ENCODE assay signal across 27 cellular contexts in the genomic region with DNA sequence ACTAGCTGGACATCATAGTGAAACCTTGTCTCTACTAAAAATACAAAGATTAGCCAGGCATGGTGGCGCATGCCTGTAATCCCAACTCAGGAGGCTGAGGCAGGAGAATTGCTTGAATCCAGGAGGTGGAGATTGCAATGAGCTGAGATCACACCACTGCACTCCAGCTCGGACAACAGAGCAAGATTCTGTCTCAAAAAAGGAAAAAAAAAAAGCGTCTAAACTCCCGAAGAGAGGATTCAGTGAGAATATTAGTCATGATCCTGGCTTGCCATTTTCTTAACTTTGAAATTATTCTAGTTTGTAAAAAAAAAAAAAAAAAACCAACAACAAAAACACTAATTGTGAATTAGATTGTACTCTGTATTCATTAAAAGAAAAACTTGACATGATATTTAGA.
"Had no signal": no experiment of that assay in that cellular context is flagged by ENCODE, and none has a peak within 500 bp of the region (broad histone marks: within the 10 kb centered on the region; RNA-seq: fewer than 3 reads in every experiment).

No MANE protein-coding gene starts in this region.

- H3K9me3 ChIP-seq: adrenal gland, body of pancreas, SJSA1 had no signal

- ATAC-seq: activated CD4-positive, alpha-beta T cell treated with anti-CD3 and anti-CD28 coated beads for 36 hours; activated T-helper 17 cell treated with anti-CD3 and anti-CD28 coated beads, Interleukin-2, amount 50 U/mL, for 72 hours; body of pancreas; PC-3; T-helper 17 cell had no signal

- H3K4me1 ChIP-seq: adrenal gland, body of pancreas, SJSA1 had no signal

- H3K27me3 ChIP-seq: adrenal gland, body of pancreas, SJSA1 had no signal

- H3K4me3 ChIP-seq: adrenal gland, body of pancreas, SJSA1 had no signal

- H3K27ac ChIP-seq: adrenal gland, body of pancreas, SJSA1, VCaP had no signal

- H3K36me3 ChIP-seq: adrenal gland, SJSA1 had no signal

- DNase-seq: activated CD4-positive, alpha-beta memory T cell treated with anti-CD3 and anti-CD28 coated beads, Interleukin-2, amount 10 ng/mL, durations not matched to agents 7 days and 5 days; activated CD4-positive, alpha-beta T cell treated with anti-CD3 and anti-CD28 coated beads for 36 hours; activated CD4-positive, alpha-beta T cell treated with anti-CD3 and anti-CD28 coated beads, Interleukin-2, amount 50 U/mL, for 1 hour; activated CD4-positive, CD25-positive, alpha-beta regulatory T cell; activated gamma-delta T cell; activated naive CD4-positive, alpha-beta T cell treated with anti-CD3 and anti-CD28 coated beads, Interleukin-2, amount 10 ng/mL, durations not matched to agents 7 days and 5 days; activated naive CD8-positive, alpha-beta T cell treated with anti-CD3 and anti-CD28 coated beads for 36 hours; activated T-cell treated with anti-CD3 and anti-CD28 coated beads for 4 hours; activated T-cell treated with anti-CD3 and anti-CD28 coated beads, Interleukin-2, amount 50 U/mL, for 48 hours; adrenal gland; aorta; body of pancreas; Karpas-422; MM.1S; NCI-H1105; NCI-H1436 treated with DMSO at 0.1 percent for 48 hours; NCI-H187 treated with DMSO at 0.1 percent for 48 hours; NCI-H2081 treated with DMSO at 0.1 percent for 48 hours; NCI-H446; NCI-H524; PC-3; SHP77; T-helper 17 cell; T-helper 9 cell had no signal
